33 cellular contexts compared by ENCODE assay signal in genomic region chr15:60762167-60762566, GRCh38.
"Had no signal": no experiment of that assay in that cellular context is flagged by ENCODE, and none has a peak within 500 bp of the region (broad histone marks: within the 10 kb centered on the region; RNA-seq: fewer than 3 reads in every experiment).

No MANE protein-coding gene starts in this region.

- H3K27me3 Mint-ChIP-seq: activated CD4-positive, alpha-beta memory T cell treated with anti-CD3 and anti-CD28 coated beads for 36 hours; activated naive CD8-positive, alpha-beta T cell had no signal

- H3K4me3 ChIP-seq: Peyer's patch, SJSA1 had no signal

- ATAC-seq: PC-3 had no signal

- H3K36me3 Mint-ChIP-seq: brain had no signal

- DNase-seq: activated CD4-positive, alpha-beta memory T cell treated with anti-CD3 and anti-CD28 coated beads for 36 hours; activated CD4-positive, alpha-beta T cell treated with anti-CD3 and anti-CD28 coated beads, Interleukin-2, amount 50 U/mL, for 1 hour; activated CD8-positive, alpha-beta memory T cell treated with anti-CD3 and anti-CD28 coated beads, Interleukin-2, amount 50 U/mL, for 4 hours; activated effector memory CD4-positive, alpha-beta T cell treated with Interleukin-2 at 50 U/mL for 16 hours; activated naive CD8-positive, alpha-beta T cell treated with anti-CD3 and anti-CD28 coated beads, Interleukin-2, amount 50 U/mL, for 24 hours; activated T-cell treated with anti-CD3 and anti-CD28 coated beads for 4 hours; activated T-cell treated with anti-CD3 and anti-CD28 coated beads, Interleukin-2, amount 50 U/mL, for 4 hours; anterior cingulate cortex; caudate nucleus; cerebellar nuclear complex; MM.1S; MV-4-11; NCI-H1092; NCI-H1417; NCI-H146; NCI-H187; NCI-H2029 treated with DMSO at 0.1 percent for 48 hours; NCI-H2107; NCI-H510A; NCI-H526; NCI-H748 treated with DMSO at 0.1 percent for 48 hours; NK-92 treated with Interleukin-12 subunit alpha and Interleukin-12 subunit beta, amount 100 ng/mL, for 24 hours; PC-3; Peyer's patch; RPMI8226; SHP77 treated with DMSO at 0.1 percent for 48 hours; SW 1271; T-helper 1 cell; T1000 had no signal

- H3K4me3 Mint-ChIP-seq: activated CD4-positive, alpha-beta memory T cell treated with anti-CD3 and anti-CD28 coated beads for 36 hours; activated naive CD8-positive, alpha-beta T cell; activated naive CD8-positive, alpha-beta T cell treated with anti-CD3 and anti-CD28 coated beads, Interleukin-2, amount 50 U/mL, for 24 hours; activated T-cell treated with anti-CD3 and anti-CD28 coated beads, Interleukin-2, amount 50 U/mL, for 4 hours; activated T-helper 1 cell treated with anti-CD3 and anti-CD28 coated beads, Interleukin-12 subunit alpha, Interleukin-12 subunit beta, Interleukin-2, Interleukin-4 antibody, amounts not matched to agents 30 ng/mL and 10 ng/mL and 1 ng/mL, durations not matched to agents 14 hours and 24 hours and 36 hours; brain had no signal

- H3K27ac Mint-ChIP-seq: activated naive CD8-positive, alpha-beta T cell; activated naive CD8-positive, alpha-beta T cell treated with anti-CD3 and anti-CD28 coated beads, Interleukin-2, amount 50 U/mL, for 24 hours; brain had no signal
